ENCODE assay signal across 8 cellular contexts in the genomic region with DNA sequence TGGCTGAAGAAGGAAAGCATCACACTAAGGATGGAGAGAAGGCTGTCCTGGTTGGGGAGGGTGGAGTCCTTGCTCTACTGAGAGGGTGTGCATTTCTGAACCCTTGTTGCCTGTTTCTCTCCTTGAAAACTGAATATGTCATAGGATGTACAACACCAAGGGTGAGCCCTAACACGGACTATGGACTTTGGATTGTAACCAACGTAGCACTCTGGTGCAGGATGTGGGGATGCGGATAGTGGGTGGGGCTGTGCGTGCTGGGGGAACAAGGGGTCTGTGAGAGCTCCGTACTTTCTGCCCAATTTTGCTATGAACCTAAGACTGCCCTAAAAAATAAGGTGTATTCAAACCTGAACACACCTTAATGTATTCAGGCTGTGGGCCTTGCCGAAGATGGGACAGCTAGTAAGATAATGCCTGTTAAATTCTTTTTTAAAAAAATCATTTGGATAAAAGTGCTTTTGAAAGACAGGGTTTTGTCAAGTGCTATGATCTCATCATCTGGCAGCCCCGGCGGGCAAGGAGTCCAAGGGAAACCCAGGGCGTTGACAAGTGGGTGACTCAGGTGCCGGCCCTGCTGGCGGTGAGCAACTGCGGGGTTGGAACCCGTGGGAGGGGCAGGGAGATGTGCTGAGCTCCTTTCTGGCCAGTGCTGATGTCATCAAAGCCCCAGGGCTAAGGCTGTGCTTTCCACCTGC. TPM values are rescaled to one million over a fixed set of nuclear protein-coding genes. Genes with fewer than 3 reads are reported as not detected.
DNase-seq lines count a peak whose midpoint lies in the region; ATAC-seq and TF ChIP-seq lines count a peak whose summit lies in the region.

No MANE protein-coding gene starts in this region.

- no peaks in the 10 kb centered on the region for H3K4me1 Mint-ChIP-seq in activated CD4-positive, alpha-beta memory T cell treated with anti-CD3 and anti-CD28 coated beads for 36 hours (ENCODE audit: low read depth)
- H3K4me1 Mint-ChIP-seq in activated CD4-positive, alpha-beta memory T cell treated with anti-CD3 and anti-CD28 coated beads, Interleukin-2, amount 10 ng/mL, durations not matched to agents 7 days and 5 days = no peaks in the 10 kb centered on the region
- no peaks in the 10 kb centered on the region for H3K4me1 Mint-ChIP-seq in type B pancreatic cell (ENCODE audit: unreplicated experiment)

- no peaks in the 10 kb centered on the region for H3F3A ChIP-seq in MM.1S (ENCODE audit: insufficient read depth, low read length)

- no peaks in the 10 kb centered on the region for H3K9me3 Mint-ChIP-seq in activated CD4-positive, alpha-beta memory T cell treated with anti-CD3 and anti-CD28 coated beads for 36 hours
- H3K9me3 Mint-ChIP-seq in activated CD4-positive, alpha-beta memory T cell treated with anti-CD3 and anti-CD28 coated beads, Interleukin-2, amount 10 ng/mL, durations not matched to agents 7 days and 5 days = no peaks in the 10 kb centered on the region
- H3K9me3 Mint-ChIP-seq in type B pancreatic cell = no peaks in the 10 kb centered on the region

- intact Hi-C loops in activated CD4-positive, alpha-beta memory T cell treated with anti-CD3 and anti-CD28 coated beads for 36 hours (cut with micrococcal nuclease) = no loop called here

- peak; percentile 10 for DNase-seq in activated CD4-positive, alpha-beta memory T cell treated with anti-CD3 and anti-CD28 coated beads for 36 hours
- no peak for DNase-seq in activated CD4-positive, alpha-beta memory T cell treated with anti-CD3 and anti-CD28 coated beads, Interleukin-2, amount 10 ng/mL, durations not matched to agents 7 days and 5 days
- DNase-seq in activated gamma-delta T cell treated with anti-CD3 and anti-CD28 coated beads, Interleukin-2, amount 50 U/mL, for 16 hours (ENCODE audit: low read depth) = peak; percentile 12
- DNase-seq in islet precursor cell (peak; percentile 98), type B pancreatic cell (ENCODE audit: extremely low spot score, unreplicated experiment) (peak; percentile 73), MM.1S (no peak)

- TF ChIP-seq CTCF in type B pancreatic cell (conservative IDR thresholded peaks at IDR 0.05) = no peak
- TF ChIP-seq CTCF in MM.1S (IDR thresholded peaks at IDR 0.05; ENCODE audit: low read length) = no peak

- H3K9me3 ChIP-seq in MM.1S (replicated peaks; ENCODE audit: insufficient read depth, low read length) = no peaks in the 10 kb centered on the region

- H3K27ac Mint-ChIP-seq in activated CD4-positive, alpha-beta memory T cell treated with anti-CD3 and anti-CD28 coated beads for 36 hours = no peak overlapping the region
- H3K27ac Mint-ChIP-seq in activated CD4-positive, alpha-beta memory T cell treated with anti-CD3 and anti-CD28 coated beads, Interleukin-2, amount 10 ng/mL, durations not matched to agents 7 days and 5 days = no peak overlapping the region
- peak overlapping the region; percentile 62 for H3K27ac Mint-ChIP-seq in type B pancreatic cell

- CTCF ChIA-PET in activated CD4-positive, alpha-beta memory T cell treated with anti-CD3 and anti-CD28 coated beads for 36 hours (lab: Charles Lee) = no interaction called here
- CTCF ChIA-PET in activated CD4-positive, alpha-beta memory T cell treated with anti-CD3 and anti-CD28 coated beads, Interleukin-2, amount 10 ng/mL, durations not matched to agents 7 days and 5 days (lab: Charles Lee) = no interaction called here

- no peaks in the 10 kb centered on the region for H3K36me3 ChIP-seq in MM.1S (replicated peaks; ENCODE audit: insufficient read depth, low read length)

- no peak overlapping the region for H2AFZ ChIP-seq in MM.1S (ENCODE audit: low read length)

- H3K4me1 ChIP-seq in MM.1S (ENCODE audit: low read length) = no peaks in the 10 kb centered on the region

- POLR2A ChIA-PET in activated CD4-positive, alpha-beta memory T cell treated with anti-CD3 and anti-CD28 coated beads for 36 hours (lab: Charles Lee) = no interaction called here
- POLR2A ChIA-PET in activated CD4-positive, alpha-beta memory T cell treated with anti-CD3 and anti-CD28 coated beads, Interleukin-2, amount 10 ng/mL, durations not matched to agents 7 days and 5 days (lab: Charles Lee) = no interaction called here

- H3K27me3 Mint-ChIP-seq in activated CD4-positive, alpha-beta memory T cell treated with anti-CD3 and anti-CD28 coated beads for 36 hours = no peaks in the 10 kb centered on the region
- no peaks in the 10 kb centered on the region for H3K27me3 Mint-ChIP-seq in activated CD4-positive, alpha-beta memory T cell treated with anti-CD3 and anti-CD28 coated beads, Interleukin-2, amount 10 ng/mL, durations not matched to agents 7 days and 5 days
- H3K27me3 Mint-ChIP-seq in type B pancreatic cell = peaks cover 9% of the 10 kb centered on the region

- H3K36me3 Mint-ChIP-seq in activated CD4-positive, alpha-beta memory T cell treated with anti-CD3 and anti-CD28 coated beads for 36 hours = no peaks in the 10 kb centered on the region
- H3K36me3 Mint-ChIP-seq in activated CD4-positive, alpha-beta memory T cell treated with anti-CD3 and anti-CD28 coated beads, Interleukin-2, amount 10 ng/mL, durations not matched to agents 7 days and 5 days (ENCODE audit: low read depth) = no peaks in the 10 kb centered on the region
- H3K36me3 Mint-ChIP-seq in type B pancreatic cell = no peaks in the 10 kb centered on the region

- no peaks in the 10 kb centered on the region for H3K9me2 ChIP-seq in MM.1S (replicated peaks; ENCODE audit: insufficient read depth, low read length)

- no peak overlapping the region for H3K4me2 ChIP-seq in MM.1S (ENCODE audit: low read depth, low read length)

- no peak overlapping the region for H3K9ac ChIP-seq in MM.1S (ENCODE audit: low read length)

- no peak overlapping the region for H3K4me3 Mint-ChIP-seq in activated CD4-positive, alpha-beta memory T cell treated with anti-CD3 and anti-CD28 coated beads for 36 hours
- no peak overlapping the region for H3K4me3 Mint-ChIP-seq in activated CD4-positive, alpha-beta memory T cell treated with anti-CD3 and anti-CD28 coated beads, Interleukin-2, amount 10 ng/mL, durations not matched to agents 7 days and 5 days
- no peak overlapping the region for H3K4me3 Mint-ChIP-seq in type B pancreatic cell

- no peak overlapping the region for H3K27ac ChIP-seq in MM.1S (ENCODE audit: low read length)

- no peaks in the 10 kb centered on the region for H3K79me2 ChIP-seq in MM.1S (ENCODE audit: low read length)

- no peak overlapping the region for H3K4me3 ChIP-seq in MM.1S (ENCODE audit: low read length)

- H3K27me3 ChIP-seq in MM.1S (replicated peaks; ENCODE audit: insufficient read depth, low read length) = no peaks in the 10 kb centered on the region

- H4K20me1 ChIP-seq in MM.1S (ENCODE audit: insufficient read depth, low read length) = no peaks in the 10 kb centered on the region

- no peak for ATAC-seq in GM18519 (IDR thresholded peaks at IDR 0.05; ENCODE audit: low FRiP score, unreplicated experiment)
- ATAC-seq in HG02885 (IDR thresholded peaks at IDR 0.05; ENCODE audit: poor library complexity, unreplicated experiment) = no peak

RNA-seq across cellular contexts. Expression of gene GATA6, which starts 54.0 kb away (rescaled TPM):
- total RNA-seq in activated CD4-positive, alpha-beta memory T cell treated with anti-CD3 and anti-CD28 coated beads for 36 hours = under 1 TPM; 0.07 to 0.10 TPM
- not detected for total RNA-seq in activated CD4-positive, alpha-beta memory T cell treated with anti-CD3 and anti-CD28 coated beads, Interleukin-2, amount 10 ng/mL, durations not matched to agents 7 days and 5 days
- 37.7 and 39.8 TPM in 2 replicates for total RNA-seq in type B pancreatic cell (ENCODE audit: low replicate concordance)

Comparison
In these comparisons a context has a peak if more than half of its experiments do, and no peak if none do; other contexts are left out.
1. DNase-seq: peak in activated CD4-positive, alpha-beta memory T cell treated with anti-CD3 and anti-CD28 coated beads for 36 hours (single experiment), activated gamma-delta T cell treated with anti-CD3 and anti-CD28 coated beads, Interleukin-2, amount 50 U/mL, for 16 hours (single experiment), islet precursor cell (single experiment) and type B pancreatic cell (single experiment); none in activated CD4-positive, alpha-beta memory T cell treated with anti-CD3 and anti-CD28 coated beads, Interleukin-2, amount 10 ng/mL, durations not matched to agents 7 days and 5 days (single experiment) and MM.1S (single experiment).
2. RNA of gene GATA6, which starts 54.0 kb away (total RNA-seq): 37.7 to 39.8 TPM in type B pancreatic cell; 0.07 to 0.10 TPM in activated CD4-positive, alpha-beta memory T cell treated with anti-CD3 and anti-CD28 coated beads for 36 hours and not detected in activated CD4-positive, alpha-beta memory T cell treated with anti-CD3 and anti-CD28 coated beads, Interleukin-2, amount 10 ng/mL, durations not matched to agents 7 days and 5 days; every median in the first group is over 10 times any median in the second.